Comparison of ENCODE assay signal across 24 cellular contexts in genomic region chr11:12681462-12681861, GRCh38. TPM values are rescaled to one million over a fixed set of nuclear protein-coding genes. Genes with fewer than 3 reads are reported as not detected.
DNase-seq lines count a peak whose midpoint lies in the region; ATAC-seq, FAIRE-seq and TF ChIP-seq lines count a peak whose summit lies in the region.
"Had no signal": no experiment of that assay in that cellular context is flagged by ENCODE, and none has a peak within 500 bp of the region (broad histone marks: within the 10 kb centered on the region; RNA-seq: fewer than 3 reads in every experiment).

No MANE protein-coding gene starts in this region.

- no peak for ATAC-seq in left cardiac atrium
- no peak for ATAC-seq in HG03442 (IDR thresholded peaks at IDR 0.05; ENCODE audit: unreplicated experiment)
- ATAC-seq: activated CD4-positive, alpha-beta T cell treated with anti-CD3 and anti-CD28 coated beads for 36 hours; heart left ventricle; left ventricle myocardium superior; mucosa of descending colon had no signal

- POLR2A ChIA-PET in H1 (lab: Charles Lee; ENCODE audit: partially characterized antibody) = interaction anchor here (0.5 to 3.2 kb wide), 6 partner anchors 10 to 1017 kb away, joined by 3 to 12 read pairs (median 4); no protein-coding TSS in a partner anchor

- H3K27ac Mint-ChIP-seq in nephron progenitor cell = peak overlapping the region; percentile 89
- H3K27ac Mint-ChIP-seq: activated CD4-positive, alpha-beta T cell treated with anti-CD3 and anti-CD28 coated beads for 36 hours; activated T-cell treated with anti-CD3 and anti-CD28 coated beads, Interleukin-2, amount 50 U/mL, for 24 hours; immature natural killer cell had no signal

- H3K4ac ChIP-seq in H1 (replicated peaks; ENCODE audit: insufficient read length, low read depth, low read length) = peak overlapping the region; percentile 24

- H3K27me3 ChIP-seq in left ventricle myocardium inferior (ENCODE audit: low read depth) = no peaks in the 10 kb centered on the region
- H3K27me3 ChIP-seq in H1 (replicated peaks in 1 of 4; ENCODE audit: control insufficient read depth in 3 of 4, extremely low read depth in 1 of 4, insufficient read depth in 3 of 4, low read length in 3 of 4) = peaks cover 0 to 14% (median 6%) of the 10 kb centered on the region in 4 experiments; a peak in 5 of 7 replicates
- H3K27me3 ChIP-seq in transverse colon = no peaks in the 10 kb centered on the region
- H3K27me3 ChIP-seq: adrenal gland, breast epithelium had no signal

- H2AFZ ChIP-seq in H1 (ENCODE audit: low read length) = no peak overlapping the region

- peaks cover 2% of the 10 kb centered on the region for H3K23me2 ChIP-seq in H1 (ENCODE audit: low read depth, low read length)

- peak overlapping the region; percentile 45; the same call in 1 of the 2 replicates for H2BK5ac ChIP-seq in H1 (ENCODE audit: low read depth, low read length)

- DNase-seq in left ventricle myocardium inferior (no peak), left cardiac atrium (no peak), H1 (ENCODE audit: low read depth in 1 of 2, low spot score in 2 of 2) (no peak), nephron progenitor cell (no peak), transverse colon (no peak), HPDE6-E6E7 (ENCODE audit: extremely low spot score) (no peak), cortex of kidney (lab: John Stamatoyannopoulos, UW) (no peak)
- DNase-seq: activated CD4-positive, alpha-beta T cell treated with anti-CD3 and anti-CD28 coated beads for 36 hours; activated CD8-positive, alpha-beta memory T cell treated with anti-CD3 and anti-CD28 coated beads for 24 hours; activated naive CD4-positive, alpha-beta T cell; activated T-cell treated with anti-CD3 and anti-CD28 coated beads, Interleukin-2, amount 50 U/mL, for 24 hours; adrenal gland; heart left ventricle; immature natural killer cell; Karpas-422; left ventricle myocardium superior; mucosa of descending colon; NCI-H187; NCI-H226; NCI-H774; retina had no signal

- peak overlapping the region; percentile 76 for H3K4me3 Mint-ChIP-seq in nephron progenitor cell
- H3K4me3 Mint-ChIP-seq: activated CD4-positive, alpha-beta T cell treated with anti-CD3 and anti-CD28 coated beads for 36 hours; activated T-cell treated with anti-CD3 and anti-CD28 coated beads, Interleukin-2, amount 50 U/mL, for 24 hours; immature natural killer cell had no signal

- no peaks in the 10 kb centered on the region for H3K9me3 Mint-ChIP-seq in nephron progenitor cell
- H3K9me3 Mint-ChIP-seq: activated T-cell treated with anti-CD3 and anti-CD28 coated beads, Interleukin-2, amount 50 U/mL, for 24 hours; type B pancreatic cell had no signal

- no peak overlapping the region for H3K23ac ChIP-seq in H1 (ENCODE audit: insufficient read length)

- peak overlapping the region; percentile 51 for H3K27ac ChIP-seq in left ventricle myocardium inferior (replicated peaks)
- H3K27ac ChIP-seq in H1 (ENCODE audit: low read depth, low read length) = no peak overlapping the region
- H3K27ac ChIP-seq in transverse colon = peak overlapping the region; percentile 96 to 100 (median 98)
- H3K27ac ChIP-seq: adrenal gland had no signal

- H4K8ac ChIP-seq in H1 (ENCODE audit: extremely low read depth, insufficient read depth, low read length) = no peak overlapping the region; the same call in 1 of the 2 replicates

- H3K18ac ChIP-seq in H1 (ENCODE audit: extremely low read depth, low read length) = peak overlapping the region; percentile 74

- H3K4me1 Mint-ChIP-seq in nephron progenitor cell = peaks cover 100% of the 10 kb centered on the region
- H3K4me1 Mint-ChIP-seq: immature natural killer cell had no signal

- no peak for TF ChIP-seq EP300 in H1 (IDR thresholded peaks at IDR 0.05; ENCODE audit: borderline replicate concordance in 1 of 2, low read depth in 2 of 2, low read length in 2 of 2)
- TF ChIP-seq EP300 in transverse colon (IDR thresholded peaks at IDR 0.05; ENCODE audit: low read depth) = no peak

- H4K91ac ChIP-seq in H1 (replicated peaks; ENCODE audit: insufficient read length, low read length) = peak overlapping the region; percentile 46

- in situ Hi-C loops in transverse colon (cut with MboI; ENCODE audit: low pct_ligation_motif_present in 1 of 4, low pct_unique_long_range_greater_than_20kb in 1 of 4, low sequenced_read_pairs in 3 of 4) = loop anchor here in 2 of 4 donors (25.0 kb wide), 1 partner anchor 206 kb away; no protein-coding TSS in a partner anchor

- H3K56ac ChIP-seq in H1 (replicated peaks; ENCODE audit: insufficient read length, low read depth, low read length) = no peak overlapping the region

- intact Hi-C loops in left ventricle myocardium inferior (cut with micrococcal nuclease) (loop anchor here (10.0 kb wide), 1 partner anchor 143 kb away; no protein-coding TSS in a partner anchor), left cardiac atrium (cut with DNase I) (loop anchor here in 1 of 2 donors (10.0 kb wide), 1 partner anchor 133 kb away; no protein-coding TSS in a partner anchor), transverse colon (cut with DNase I; ENCODE audit: low total_unique reads) (no loop called here)

- peaks cover 11% of the 10 kb centered on the region for H3K79me1 ChIP-seq in H1 (ENCODE audit: low read depth, low read length)

- peak overlapping the region; percentile 81 for H2BK12ac ChIP-seq in H1 (ENCODE audit: low read depth, low read length)

- H2BK120ac ChIP-seq in H1 (replicated peaks; ENCODE audit: low read depth, low read length) = no peak overlapping the region

- no peak overlapping the region for H4K5ac ChIP-seq in H1 (ENCODE audit: insufficient read length, low read depth, low read length)

- H2BK15ac ChIP-seq in H1 (ENCODE audit: low read length) = peak overlapping the region; percentile 76; the same call in 1 of the 2 replicates

- peak overlapping the region; percentile 81; the same call in 1 of the 2 replicates for H2BK20ac ChIP-seq in H1 (ENCODE audit: low read length)

- CTCF ChIA-PET in H1 (lab: Charles Lee; ENCODE audit: partially characterized antibody) = interaction anchor here (0.6 to 3.7 kb wide), 5 partner anchors 10 to 233 kb away, joined by 3 to 15 read pairs (median 3); no protein-coding TSS in a partner anchor

- TF ChIP-seq CTCF in left ventricle myocardium inferior (IDR thresholded peaks at IDR 0.05; ENCODE audit: borderline replicate concordance) (no peak), H1 (IDR thresholded peaks at IDR 0.05; ENCODE audit: control extremely low read depth in 1 of 3, insufficient read depth in 1 of 3, low read depth in 1 of 3, low read length in 3 of 3) (no peak), nephron progenitor cell (IDR thresholded peaks at IDR 0.05) (no peak), transverse colon (IDR thresholded peaks at IDR 0.05) (no peak)

- H3K36me3 ChIP-seq in left ventricle myocardium inferior (no peaks in the 10 kb centered on the region), H1 (ENCODE audit: control insufficient read depth in 2 of 4, insufficient read depth in 4 of 4, low read length in 3 of 4) (no peaks in the 10 kb centered on the region; a peak in 1 of 8 replicates), transverse colon (no peaks in the 10 kb centered on the region)
- H3K36me3 ChIP-seq: adrenal gland, breast epithelium, heart left ventricle had no signal

- peaks cover 13 to 87% of the 10 kb centered on the region in 2 experiments; a peak in 3 of 4 replicates for H3K79me2 ChIP-seq in H1 (ENCODE audit: control insufficient read depth in 1 of 2, insufficient read depth in 2 of 2, low read length in 2 of 2)

- H3K4me2 ChIP-seq in H1 (ENCODE audit: insufficient read depth in 1 of 2, low read depth in 2 of 2, low read length in 2 of 2) = peak overlapping the region; percentile 56 to 77; a peak in 3 of 4 replicates

- 83% methylated on average over 4 of the region's 4 CpGs; no CpG with 5 or more reads in 1 of the 2 experiments for WGBS in H1 (ENCODE audit: extremely low coverage in 1 of 2, insufficient coverage in 1 of 2, insufficient read length in 1 of 2, insufficient replicate concordance in 2 of 2, low coverage in 1 of 2, low lambda C conversion rate in 2 of 2, missing lambda C conversion rate in 1 of 2), 2 experiments
- WGBS in transverse colon (ENCODE audit: low coverage in 1 of 2), 2 donors = 96% methylated on average over 4 of the region's 4 CpGs; no CpG with 5 or more reads in 1 of the 2 donors

- peaks cover 39 to 45% of the 10 kb centered on the region in 2 experiments for H4K20me1 ChIP-seq in H1 (replicated peaks in 1 of 2; ENCODE audit: control insufficient read depth in 1 of 2, insufficient read depth in 2 of 2, low read length in 2 of 2)

- H3K9ac ChIP-seq in H1 (replicated peaks in 1 of 4; ENCODE audit: extremely low read depth in 1 of 4, low read depth in 3 of 4, low read length in 3 of 4) = no peak overlapping the region

- TF ChIP-seq POLR2A in H1 (IDR thresholded peaks at IDR 0.05; ENCODE audit: control extremely low read depth in 1 of 2, low read depth in 2 of 2, low read length in 2 of 2) (no peak), transverse colon (IDR thresholded peaks at IDR 0.05) (no peak)

- H3K4me1 ChIP-seq in left ventricle myocardium inferior (peaks cover 100% of the 10 kb centered on the region), H1 (replicated peaks in 1 of 4; ENCODE audit: control insufficient read depth in 3 of 4, insufficient read depth in 4 of 4, low read length in 3 of 4) (peaks cover 13 to 56% (median 41%) of the 10 kb centered on the region in 4 experiments), transverse colon (peaks cover 29 to 90% (median 70%) of the 10 kb centered on the region in 4 donors)
- H3K4me1 ChIP-seq: breast epithelium had no signal

- H3K4me3 ChIP-seq in left ventricle myocardium inferior (no peak overlapping the region), H1 (ENCODE audit: extremely low read depth in 1 of 4, insufficient read depth in 2 of 4, low read depth in 3 of 4, low read length in 4 of 4) (peak overlapping the region in 1 of 4 experiments; percentile 52; a peak in 1 of 8 replicates), transverse colon (no peak overlapping the region)
- H3K4me3 ChIP-seq: adrenal gland, heart left ventricle, mucosa of descending colon had no signal

- peaks cover 5% of the 10 kb centered on the region for H3K27me3 Mint-ChIP-seq in nephron progenitor cell (ENCODE audit: low read depth, poor library complexity)
- H3K27me3 Mint-ChIP-seq: type B pancreatic cell had no signal

- H3K14ac ChIP-seq in H1 (ENCODE audit: insufficient read length) = no peak overlapping the region

- no peak for TF ChIP-seq RAD21 in H1 (IDR thresholded peaks at IDR 0.05 in 1 of 2, conservative IDR thresholded peaks at IDR 0.05 in 1 of 2; ENCODE audit: low read depth in 2 of 2, low read length in 2 of 2)

- peaks cover 4% of the 10 kb centered on the region for H3K36me3 Mint-ChIP-seq in nephron progenitor cell (ENCODE audit: low read depth)

- H3K9me3 ChIP-seq in left ventricle myocardium inferior (replicated peaks) (no peaks in the 10 kb centered on the region), H1 (ENCODE audit: insufficient read depth in 2 of 2, low read depth in 1 of 2, low read length in 1 of 2) (no peaks in the 10 kb centered on the region), transverse colon (no peaks in the 10 kb centered on the region)
- H3K9me3 ChIP-seq: adrenal gland, breast epithelium, heart left ventricle, mucosa of descending colon had no signal

- peak overlapping the region; percentile 99 for H2AK5ac ChIP-seq in H1 (ENCODE audit: low read depth, low read length)

- no peak for FAIRE-seq in H1 (lab: Jason Lieb, UNC)

RNA-seq across cellular contexts. Expression of gene TEAD1, which starts 7.2 kb away (rescaled TPM):
- total RNA-seq in left ventricle myocardium inferior (121 TPM), left cardiac atrium (10 to 100 TPM; 89.6 to 93.8 TPM), transverse colon (100 to 1,000 TPM in 1 of 4 donors, 10 to 100 TPM in 3; 46.4 to 214 (median 61.2) TPM)
- 62.8 and 67.4 TPM in 2 replicates for total RNA-seq in H1 (2021; fragmentation: NEBNext Ultra II Directional; extraction: Animal tissue kit (Norgen Biotek cat#: 25700))
- polyA plus RNA-seq in H1 (2011; rRNA removed) = 15.6 and 17.2 TPM in 2 replicates
- 19.0 TPM for polyA plus RNA-seq in H1 (2011; cell fraction: cytosol; rRNA removed)
- 31.2 TPM for polyA plus RNA-seq in H1 (2011; cell fraction: nucleus; rRNA removed)
- polyA plus RNA-seq in H1 (2012, experiment 1 of 2) = 15.4 to 30.4 TPM (median 23.4 TPM) in 4 replicates
- polyA plus RNA-seq in H1 (2012, experiment 2 of 2) = 1.0 TPM
- polyA plus RNA-seq in H1 (2013, experiment 1 of 2) = 20.0 TPM
- 19.5 TPM for polyA plus RNA-seq in H1 (2013, experiment 2 of 2)
- polyA minus RNA-seq in H1 (2011; rRNA and poly(A)+ RNA removed) = 54.9 and 60.0 TPM in 2 replicates
- 29.1 TPM for polyA minus RNA-seq in H1 (2011; cell fraction: cytosol; rRNA and poly(A)+ RNA removed)
- 73.7 TPM for polyA minus RNA-seq in H1 (2011; cell fraction: nucleus; rRNA and poly(A)+ RNA removed)
- polyA plus RNA-seq: immature natural killer cell had no signal
